16 cellular contexts compared by ENCODE assay signal in the genomic region with DNA sequence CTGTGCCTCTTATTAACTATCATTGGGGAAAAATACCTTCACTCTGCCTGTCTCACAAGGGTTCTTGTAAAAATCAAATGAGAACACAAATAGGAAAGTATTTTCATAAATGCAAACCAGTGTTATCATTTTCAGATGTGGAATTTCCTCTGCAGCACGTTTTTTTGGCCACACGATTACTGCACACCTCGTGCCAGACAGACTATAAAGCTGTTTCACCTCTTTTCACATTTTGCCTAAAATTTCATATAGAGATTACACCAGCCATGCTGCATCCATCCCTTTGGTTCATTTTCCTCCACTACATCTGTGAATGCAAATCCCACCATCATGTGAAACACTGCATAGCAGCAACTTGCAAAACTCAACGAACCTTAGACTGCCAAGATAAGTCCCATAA. TPM values are rescaled to one million over a fixed set of nuclear protein-coding genes. Genes with fewer than 3 reads are reported as not detected.
DNase-seq lines count a peak whose midpoint lies in the region; ATAC-seq and TF ChIP-seq lines count a peak whose summit lies in the region.
"Had no signal": no experiment of that assay in that cellular context is flagged by ENCODE, and none has a peak within 500 bp of the region (broad histone marks: within the 10 kb centered on the region; RNA-seq: fewer than 3 reads in every experiment).

No MANE protein-coding gene starts in this region.

- H3K9me3 ChIP-seq in OCI-LY3 (ENCODE audit: insufficient read depth, low read length) (no peaks in the 10 kb centered on the region), tibial nerve (no peaks in the 10 kb centered on the region)
- H3K9me3 ChIP-seq: Peyer's patch, sigmoid colon, upper lobe of left lung had no signal

- peak overlapping the region; percentile 91 for H3K4me2 ChIP-seq in OCI-LY3 (ENCODE audit: low read length)

- TF ChIP-seq CTCF in OCI-LY3 (IDR thresholded peaks at IDR 0.05; ENCODE audit: low read depth, low read length) = no peak
- TF ChIP-seq CTCF in tibial nerve (IDR thresholded peaks at IDR 0.05) = no peak
- TF ChIP-seq CTCF in GM20000 (IDR thresholded peaks at IDR 0.05; ENCODE audit: extremely low read depth, missing control alignments) = no peak

- TF ChIP-seq POLR2A in tibial nerve (IDR thresholded peaks at IDR 0.05) = no peak

- WGBS in tibial nerve, 2 donors = 47 to 55% methylated on average over 4 of the region's 4 CpGs

- H4K20me1 ChIP-seq in OCI-LY3 (ENCODE audit: insufficient read depth, low read length) = no peaks in the 10 kb centered on the region

- H3K79me2 ChIP-seq in OCI-LY3 (ENCODE audit: low read length) = no peaks in the 10 kb centered on the region

- no peaks in the 10 kb centered on the region for H3K36me3 Mint-ChIP-seq in activated naive CD4-positive, alpha-beta T cell treated with anti-CD3 and anti-CD28 coated beads, Interleukin-2, amount 50 U/mL, for 24 hours
- no peaks in the 10 kb centered on the region for H3K36me3 Mint-ChIP-seq in activated naive CD4-positive, alpha-beta T cell treated with anti-CD3 and anti-CD28 coated beads, Interleukin-2, amount 50 U/mL, for 72 hours
- H3K36me3 Mint-ChIP-seq in effector memory CD8-positive, alpha-beta T cell (ENCODE audit: insufficient read depth) = no peaks in the 10 kb centered on the region

- no peak overlapping the region for H3K9ac ChIP-seq in OCI-LY3 (ENCODE audit: low read length)

- no peak overlapping the region for H2AFZ ChIP-seq in OCI-LY3 (ENCODE audit: low read depth, low read length)

- H3K4me3 ChIP-seq in OCI-LY3 (ENCODE audit: low read length) = peak overlapping the region; percentile 89
- H3K4me3 ChIP-seq in tibial nerve = peak overlapping the region in 2 of 4 donors; percentile 65 to 92

- H3K27me3 Mint-ChIP-seq in activated naive CD4-positive, alpha-beta T cell treated with anti-CD3 and anti-CD28 coated beads, Interleukin-2, amount 50 U/mL, for 24 hours = peaks cover 1% of the 10 kb centered on the region
- no peaks in the 10 kb centered on the region for H3K27me3 Mint-ChIP-seq in effector memory CD8-positive, alpha-beta T cell

- peak overlapping the region; percentile 83 for H3K4me3 Mint-ChIP-seq in activated naive CD4-positive, alpha-beta T cell treated with anti-CD3 and anti-CD28 coated beads, Interleukin-2, amount 50 U/mL, for 24 hours
- peak overlapping the region; percentile 87 to 94 for H3K4me3 Mint-ChIP-seq in effector memory CD8-positive, alpha-beta T cell

- H3K4me1 Mint-ChIP-seq in activated naive CD4-positive, alpha-beta T cell treated with anti-CD3 and anti-CD28 coated beads, Interleukin-2, amount 50 U/mL, for 24 hours = peaks cover 31% of the 10 kb centered on the region
- H3K4me1 Mint-ChIP-seq in effector memory CD8-positive, alpha-beta T cell (ENCODE audit: low read depth in 2 of 2) = peaks cover 18 to 34% of the 10 kb centered on the region in 2 donors

- no peak for TF ChIP-seq EP300 in tibial nerve (IDR thresholded peaks at IDR 0.05)

- H3K36me3 ChIP-seq in OCI-LY3 (replicated peaks; ENCODE audit: low read depth, low read length) = no peaks in the 10 kb centered on the region
- H3K36me3 ChIP-seq in tibial nerve = no peaks in the 10 kb centered on the region
- H3K36me3 ChIP-seq: Peyer's patch, sigmoid colon, upper lobe of left lung had no signal

- H3K27ac Mint-ChIP-seq in activated naive CD4-positive, alpha-beta T cell treated with anti-CD3 and anti-CD28 coated beads, Interleukin-2, amount 50 U/mL, for 24 hours = no peak overlapping the region
- no peak overlapping the region for H3K27ac Mint-ChIP-seq in activated naive CD4-positive, alpha-beta T cell treated with anti-CD3 and anti-CD28 coated beads, Interleukin-2, amount 50 U/mL, for 72 hours
- no peak overlapping the region for H3K27ac Mint-ChIP-seq in effector memory CD8-positive, alpha-beta T cell

- H3K27ac ChIP-seq in OCI-LY3 (ENCODE audit: low read length) (no peak overlapping the region), tibial nerve (peak overlapping the region in 3 of 4 donors; percentile 65 to 92 (median 83))
- H3K27ac ChIP-seq: upper lobe of left lung had no signal

- H3K4me1 ChIP-seq in OCI-LY3 (ENCODE audit: low read length) = peaks cover 25% of the 10 kb centered on the region
- peaks cover 0 to 28% (median 7%) of the 10 kb centered on the region in 4 donors for H3K4me1 ChIP-seq in tibial nerve
- H3K4me1 ChIP-seq: Peyer's patch had no signal

- H3K9me3 Mint-ChIP-seq in activated naive CD4-positive, alpha-beta T cell treated with anti-CD3 and anti-CD28 coated beads, Interleukin-2, amount 50 U/mL, for 24 hours = no peaks in the 10 kb centered on the region
- H3K9me3 Mint-ChIP-seq in activated naive CD4-positive, alpha-beta T cell treated with anti-CD3 and anti-CD28 coated beads, Interleukin-2, amount 50 U/mL, for 72 hours = no peaks in the 10 kb centered on the region
- no peaks in the 10 kb centered on the region for H3K9me3 Mint-ChIP-seq in effector memory CD8-positive, alpha-beta T cell

- DNase-seq in activated naive CD4-positive, alpha-beta T cell treated with anti-CD3 and anti-CD28 coated beads, Interleukin-2, amount 50 U/mL, for 72 hours (ENCODE audit: low spot score in 2 of 2) = no peak
- no peak for DNase-seq in effector memory CD8-positive, alpha-beta T cell
- DNase-seq in tibial nerve (ENCODE audit: low spot score in 2 of 2) (no peak), GM20000 (ENCODE audit: low spot score) (no peak)
- DNase-seq: DMS 273 treated with DMSO at 0.1 percent for 48 hours; NCI-H2029; NCI-H524 treated with DMSO at 0.1 percent for 48 hours; occipital lobe; Peyer's patch; sigmoid colon; stimulated activated CD4-positive, alpha-beta T cell treated with anti-CD3 and anti-CD28 coated beads, Interleukin-4, amount 100 ng/mL, for 1 hour; upper lobe of left lung had no signal

- H3K27me3 ChIP-seq in OCI-LY3 (ENCODE audit: low read depth, low read length) (peaks cover 18% of the 10 kb centered on the region), tibial nerve (no peaks in the 10 kb centered on the region)
- H3K27me3 ChIP-seq: Peyer's patch, sigmoid colon, upper lobe of left lung had no signal

- ATAC-seq in activated naive CD4-positive, alpha-beta T cell treated with anti-CD3 and anti-CD28 coated beads, Interleukin-2, amount 50 U/mL, for 72 hours = no peak
- no peak for ATAC-seq in effector memory CD8-positive, alpha-beta T cell (replicated peaks)
- no peak for ATAC-seq in SK-N-SH treated with all-trans-retinoic acid at 6 μM for 48 hours
- ATAC-seq in activated CD4-positive, CD25-positive, alpha-beta regulatory T cell treated with anti-CD3 and anti-CD28 coated beads, Interleukin-2, amount 50 U/mL, for 24 hours = no peak

TF ChIP-seq in SK-N-SH treated with all-trans-retinoic acid at 6 μM for 48 hours, 23 proteins besides CTCF, POLR2A, EP300 and RAD21:
- no peak for TF ChIP-seq ZFP3 (CRISPR knock-in tag; IDR thresholded peaks at IDR 0.05)
- TF ChIP-seq, protein P1, sequence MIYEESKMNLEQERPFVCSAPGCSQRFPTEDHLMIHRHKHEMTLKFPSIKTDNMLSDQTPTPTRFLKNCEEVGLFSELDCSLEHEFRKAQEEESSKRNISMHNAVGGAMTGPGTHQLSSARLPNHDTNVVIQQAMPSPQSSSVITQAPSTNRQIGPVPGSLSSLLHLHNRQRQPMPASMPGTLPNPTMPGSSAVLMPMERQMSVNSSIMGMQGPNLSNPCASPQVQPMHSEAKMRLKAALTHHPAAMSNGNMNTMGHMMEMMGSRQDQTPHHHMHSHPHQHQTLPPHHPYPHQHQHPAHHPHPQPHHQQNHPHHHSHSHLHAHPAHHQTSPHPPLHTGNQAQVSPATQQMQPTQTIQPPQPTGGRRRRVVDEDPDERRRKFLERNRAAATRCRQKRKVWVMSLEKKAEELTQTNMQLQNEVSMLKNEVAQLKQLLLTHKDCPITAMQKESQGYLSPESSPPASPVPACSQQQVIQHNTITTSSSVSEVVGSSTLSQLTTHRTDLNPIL (CRISPR knock-in tag; IDR thresholded peaks at IDR 0.05; ENCODE audit: low read depth) = no peak
TF ChIP-seq in SK-N-SH treated with all-trans-retinoic acid at 6 μM for 48 hours: peak in this region for 0.

RNA-seq across cellular contexts. Expression of gene TMOD2, which starts 1.2 kb away (rescaled TPM):
- total RNA-seq in activated naive CD4-positive, alpha-beta T cell treated with anti-CD3 and anti-CD28 coated beads, Interleukin-2, amount 50 U/mL, for 72 hours = 1 to 10 TPM; 2.8 to 3.6 TPM
- 100 to 1,000 TPM in 1 of 4 donors, 10 to 100 TPM in 3; 41.6 to 113 (median 54.7) TPM for total RNA-seq in tibial nerve

RNA-seq across cellular contexts. Expression of gene LYSMD2, which starts 12.7 kb away (rescaled TPM):
- total RNA-seq in activated naive CD4-positive, alpha-beta T cell treated with anti-CD3 and anti-CD28 coated beads, Interleukin-2, amount 50 U/mL, for 72 hours = 10 to 100 TPM; 10.7 to 16.5 TPM
- 10 to 100 TPM; 16.8 to 24.9 (median 19.9) TPM for total RNA-seq in tibial nerve

Comparison
In these comparisons a context has a peak if more than half of its experiments do, and no peak if none do; other contexts are left out.
1. RNA of gene TMOD2, which starts 1.2 kb away (total RNA-seq): 41.6 to 113 TPM in tibial nerve; 2.8 to 3.6 TPM in activated naive CD4-positive, alpha-beta T cell treated with anti-CD3 and anti-CD28 coated beads, Interleukin-2, amount 50 U/mL, for 72 hours; every median in the first group is over 4 times any median in the second.